ENCODE assay signal across 1 cellular context in the genomic region with DNA sequence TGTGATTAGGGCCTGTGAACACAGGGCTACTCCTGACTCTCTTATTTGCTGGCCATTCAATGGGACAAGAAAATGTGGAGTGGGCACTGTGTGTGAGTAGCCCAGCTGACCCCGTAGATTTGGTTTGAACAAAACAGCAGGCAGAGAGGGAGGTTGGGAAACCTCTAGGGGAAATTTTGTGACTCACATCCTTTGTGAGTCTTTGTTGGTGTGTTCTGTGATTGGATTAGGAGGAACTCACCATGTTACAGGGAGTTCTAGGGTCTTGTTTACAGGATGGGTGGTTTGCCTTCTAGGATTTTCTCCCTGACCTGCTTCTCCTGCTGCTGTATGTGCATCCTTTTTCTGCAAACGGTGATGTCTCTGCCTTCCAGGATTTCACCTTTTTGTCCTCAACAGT.
TF ChIP-seq lines count a peak whose summit lies in the region.

No MANE protein-coding gene starts in this region.

TF ChIP-seq in GM23338, 12 proteins besides CTCF, POLR2A, EP300 and RAD21 (continued from another document):
- TF ChIP-seq, protein P1, sequence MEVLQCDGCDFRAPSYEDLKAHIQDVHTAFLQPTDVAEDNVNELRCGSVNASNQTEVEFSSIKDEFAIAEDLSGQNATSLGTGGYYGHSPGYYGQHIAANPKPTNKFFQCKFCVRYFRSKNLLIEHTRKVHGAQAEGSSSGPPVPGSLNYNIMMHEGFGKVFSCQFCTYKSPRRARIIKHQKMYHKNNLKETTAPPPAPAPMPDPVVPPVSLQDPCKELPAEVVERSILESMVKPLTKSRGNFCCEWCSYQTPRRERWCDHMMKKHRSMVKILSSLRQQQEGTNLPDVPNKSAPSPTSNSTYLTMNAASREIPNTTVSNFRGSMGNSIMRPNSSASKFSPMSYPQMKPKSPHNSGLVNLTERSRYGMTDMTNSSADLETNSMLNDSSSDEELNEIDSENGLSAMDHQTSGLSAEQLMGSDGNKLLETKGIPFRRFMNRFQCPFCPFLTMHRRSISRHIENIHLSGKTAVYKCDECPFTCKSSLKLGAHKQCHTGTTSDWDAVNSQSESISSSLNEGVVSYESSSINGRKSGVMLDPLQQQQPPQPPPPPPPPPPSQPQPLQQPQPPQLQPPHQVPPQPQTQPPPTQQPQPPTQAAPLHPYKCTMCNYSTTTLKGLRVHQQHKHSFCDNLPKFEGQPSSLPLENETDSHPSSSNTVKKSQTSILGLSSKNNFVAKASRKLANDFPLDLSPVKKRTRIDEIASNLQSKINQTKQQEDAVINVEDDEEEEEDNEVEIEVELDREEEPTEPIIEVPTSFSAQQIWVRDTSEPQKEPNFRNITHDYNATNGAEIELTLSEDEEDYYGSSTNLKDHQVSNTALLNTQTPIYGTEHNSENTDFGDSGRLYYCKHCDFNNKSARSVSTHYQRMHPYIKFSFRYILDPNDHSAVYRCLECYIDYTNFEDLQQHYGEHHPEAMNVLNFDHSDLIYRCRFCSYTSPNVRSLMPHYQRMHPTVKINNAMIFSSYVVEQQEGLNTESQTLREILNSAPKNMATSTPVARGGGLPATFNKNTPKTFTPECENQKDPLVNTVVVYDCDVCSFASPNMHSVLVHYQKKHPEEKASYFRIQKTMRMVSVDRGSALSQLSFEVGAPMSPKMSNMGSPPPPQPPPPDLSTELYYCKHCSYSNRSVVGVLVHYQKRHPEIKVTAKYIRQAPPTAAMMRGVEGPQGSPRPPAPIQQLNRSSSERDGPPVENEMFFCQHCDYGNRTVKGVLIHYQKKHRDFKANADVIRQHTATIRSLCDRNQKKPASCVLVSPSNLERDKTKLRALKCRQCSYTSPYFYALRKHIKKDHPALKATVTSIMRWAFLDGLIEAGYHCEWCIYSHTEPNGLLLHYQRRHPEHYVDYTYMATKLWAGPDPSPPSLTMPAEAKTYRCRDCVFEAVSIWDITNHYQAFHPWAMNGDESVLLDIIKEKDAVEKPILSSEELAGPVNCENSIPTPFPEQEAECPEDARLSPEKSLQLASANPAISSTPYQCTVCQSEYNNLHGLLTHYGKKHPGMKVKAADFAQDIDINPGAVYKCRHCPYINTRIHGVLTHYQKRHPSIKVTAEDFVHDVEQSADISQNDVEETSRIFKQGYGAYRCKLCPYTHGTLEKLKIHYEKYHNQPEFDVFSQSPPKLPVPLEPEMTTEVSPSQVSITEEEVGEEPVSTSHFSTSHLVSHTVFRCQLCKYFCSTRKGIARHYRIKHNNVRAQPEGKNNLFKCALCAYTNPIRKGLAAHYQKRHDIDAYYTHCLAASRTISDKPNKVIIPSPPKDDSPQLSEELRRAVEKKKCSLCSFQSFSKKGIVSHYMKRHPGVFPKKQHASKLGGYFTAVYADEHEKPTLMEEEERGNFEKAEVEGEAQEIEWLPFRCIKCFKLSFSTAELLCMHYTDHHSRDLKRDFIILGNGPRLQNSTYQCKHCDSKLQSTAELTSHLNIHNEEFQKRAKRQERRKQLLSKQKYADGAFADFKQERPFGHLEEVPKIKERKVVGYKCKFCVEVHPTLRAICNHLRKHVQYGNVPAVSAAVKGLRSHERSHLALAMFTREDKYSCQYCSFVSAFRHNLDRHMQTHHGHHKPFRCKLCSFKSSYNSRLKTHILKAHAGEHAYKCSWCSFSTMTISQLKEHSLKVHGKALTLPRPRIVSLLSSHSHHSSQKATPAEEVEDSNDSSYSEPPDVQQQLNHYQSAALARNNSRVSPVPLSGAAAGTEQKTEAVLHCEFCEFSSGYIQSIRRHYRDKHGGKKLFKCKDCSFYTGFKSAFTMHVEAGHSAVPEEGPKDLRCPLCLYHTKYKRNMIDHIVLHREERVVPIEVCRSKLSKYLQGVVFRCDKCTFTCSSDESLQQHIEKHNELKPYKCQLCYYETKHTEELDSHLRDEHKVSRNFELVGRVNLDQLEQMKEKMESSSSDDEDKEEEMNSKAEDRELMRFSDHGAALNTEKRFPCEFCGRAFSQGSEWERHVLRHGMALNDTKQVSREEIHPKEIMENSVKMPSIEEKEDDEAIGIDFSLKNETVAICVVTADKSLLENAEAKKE (CRISPR knock-in tag; IDR thresholded peaks at IDR 0.05): no peak
- TF ChIP-seq CREB1 (CRISPR knock-in tag; IDR thresholded peaks at IDR 0.05; ENCODE audit: low read depth): no peak
- TF ChIP-seq EZH2 (IDR thresholded peaks at IDR 0.05; ENCODE audit: low read depth, unreplicated experiment): no peak
- TF ChIP-seq EZH2phosphoT487 (IDR thresholded peaks at IDR 0.05; ENCODE audit: unreplicated experiment): no peak
TF ChIP-seq in GM23338: peak in this region for 0.
